Comparison of ENCODE assay signal across 10 cellular contexts in genomic region chr3:182729903-182730674, GRCh38.
DNase-seq lines count a peak whose midpoint lies in the region; ATAC-seq and TF ChIP-seq lines count a peak whose summit lies in the region.
"Had no signal": no experiment of that assay in that cellular context is flagged by ENCODE, and none has a peak within 500 bp of the region (broad histone marks: within the 10 kb centered on the region; RNA-seq: fewer than 3 reads in every experiment).

No MANE protein-coding gene starts in this region.

- H3K36me3 ChIP-seq in hepatocyte (replicated peaks; ENCODE audit: insufficient read depth, low read depth), result no peaks in the 10 kb centered on the region

- H3K27me3 ChIP-seq in hepatocyte, result no peaks in the 10 kb centered on the region

- H3K9me3 ChIP-seq in hepatocyte (ENCODE audit: low read depth), result no peaks in the 10 kb centered on the region

- peak overlapping the region; percentile 63 for H3K4me2 ChIP-seq in hepatocyte

- H2AFZ ChIP-seq in hepatocyte, result peak overlapping the region; percentile 26

- no peak overlapping the region for H3K4me3 ChIP-seq in hepatocyte

- WGBS in hepatocyte (ENCODE audit: low lambda C conversion rate, missing lambda C conversion rate), result 53% methylated on average over 19 of the region's 19 CpGs

- H3K27ac ChIP-seq in hepatocyte, result peak overlapping the region; percentile 32

- DNase-seq in hepatocyte (ENCODE audit: low spot score) (no peak), SK-N-DZ (ENCODE audit: low spot score) (no peak), NCI-H748 treated with DMSO at 0.1 percent for 48 hours (lab: John Stamatoyannopoulos, UW) (no peak), Ammon's horn (ENCODE audit: low spot score) (no peak), SHP77 treated with DMSO at 0.1 percent for 48 hours (lab: John Stamatoyannopoulos, UW) (no peak)
- DNase-seq: left colon; NK-92 treated with Interleukin-12 subunit alpha and Interleukin-12 subunit beta, amount 100 ng/mL, for 24 hours had no signal

- H4K20me1 ChIP-seq in hepatocyte (ENCODE audit: insufficient read depth, poor library complexity, severe bottlenecking), result no peaks in the 10 kb centered on the region

- peaks cover 21% of the 10 kb centered on the region for H3K4me1 ChIP-seq in hepatocyte (ENCODE audit: insufficient read depth)

- no peaks in the 10 kb centered on the region for H3K79me2 ChIP-seq in hepatocyte

- ATAC-seq in GM18511 (IDR thresholded peaks at IDR 0.05; ENCODE audit: unreplicated experiment) (peak; percentile 78), GM21390 (IDR thresholded peaks at IDR 0.05; ENCODE audit: unreplicated experiment) (peak; percentile 81), HG03196 (IDR thresholded peaks at IDR 0.05; ENCODE audit: unreplicated experiment) (peak; percentile 78)

- no peaks in the 10 kb centered on the region for H3K9me2 ChIP-seq in hepatocyte (replicated peaks; ENCODE audit: insufficient read depth)

- no peak for TF ChIP-seq CTCF in hepatocyte (IDR thresholded peaks at IDR 0.05; ENCODE audit: poor library complexity)
